Comparison of ENCODE assay signal across 26 cellular contexts in the genomic region with DNA sequence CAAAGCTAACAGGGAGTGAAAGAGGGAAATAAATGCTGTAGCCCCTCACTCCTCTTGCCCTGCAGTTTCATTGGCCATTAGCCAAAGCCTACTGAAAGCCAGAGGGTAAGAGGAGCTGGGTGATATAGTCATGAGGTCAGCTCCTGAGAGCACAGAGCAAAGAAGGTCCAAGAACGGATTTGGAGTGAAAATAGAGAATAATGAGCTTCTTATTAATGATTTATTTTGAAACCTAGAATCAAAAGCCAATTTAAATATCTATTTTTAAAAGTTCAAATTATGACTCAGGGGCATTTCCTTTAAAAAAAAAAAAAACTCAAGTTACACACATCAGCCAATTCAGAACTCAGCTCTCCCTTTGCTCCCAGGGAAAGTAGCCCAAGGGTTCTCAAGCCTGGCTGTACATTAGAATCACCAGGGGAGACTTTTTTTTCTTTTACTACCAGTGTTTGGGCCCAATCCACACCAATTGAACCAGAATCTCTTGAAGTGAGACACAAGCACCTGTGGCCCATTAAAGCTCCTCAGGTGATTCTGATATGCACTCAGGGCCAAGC.
DNase-seq lines count a peak whose midpoint lies in the region; ATAC-seq, FAIRE-seq and TF ChIP-seq lines count a peak whose summit lies in the region.
"Had no signal": no experiment of that assay in that cellular context is flagged by ENCODE, and none has a peak within 500 bp of the region (broad histone marks: within the 10 kb centered on the region; RNA-seq: fewer than 3 reads in every experiment).

No MANE protein-coding gene starts in this region.

- CTCF ChIA-PET in GM12878 (lab: Yijun Ruan, JAX) = interaction anchor here (1.1 to 2.2 kb wide), 4 partner anchors 12 to 319 kb away, joined by 3 to 12 read pairs (median 3); no protein-coding TSS in a partner anchor

- in situ Hi-C loops in GM12878 (cut with MboI) = no loop called here

- ATAC-seq in GM12878 (no peak), HG02588 (IDR thresholded peaks at IDR 0.05; ENCODE audit: unreplicated experiment) (no peak)
- ATAC-seq: gastroesophageal sphincter, left ventricle myocardium superior, psoas muscle had no signal

- H3K4me1 ChIP-seq in GM12878 (ENCODE audit: control insufficient read depth, insufficient read depth, low read length) = peaks cover 2% of the 10 kb centered on the region; the same call in 1 of the 2 replicates
- H3K4me1 ChIP-seq: gastroesophageal sphincter, psoas muscle had no signal

- no peak for TF ChIP-seq POLR2A in GM12878 (IDR thresholded peaks at IDR 0.05; ENCODE audit: low read depth, low read length)

- POLR2A ChIA-PET in GM12878 (lab: Charles Lee) = interaction anchor here (0.8 kb wide), 1 partner anchor 41 kb away, joined by 3 read pairs; no protein-coding TSS in a partner anchor

- no peak for TF ChIP-seq CTCF in GM12878 (IDR thresholded peaks at IDR 0.05 in 2 of 3, conservative IDR thresholded peaks at IDR 0.05 in 1 of 3; ENCODE audit: control insufficient read depth in 2 of 3, extremely low read depth in 1 of 3, insufficient read depth in 1 of 3, low read depth in 3 of 3, low read length in 3 of 3)

- no peak overlapping the region for H2AFZ ChIP-seq in GM12878 (ENCODE audit: control insufficient read depth, low read depth, low read length)

- DNase-seq in DMS79 (lab: John Stamatoyannopoulos, UW) = peak; percentile 88
- peak; percentile 40 to 65 for DNase-seq in NCI-H187 (lab: John Stamatoyannopoulos, UW)
- DNase-seq in GM12878 (ENCODE audit: low read depth, low spot score) = no peak
- DNase-seq in kidney tubule cell (ENCODE audit: low spot score) = peak; percentile 9
- no peak for DNase-seq in inferior parietal cortex (ENCODE audit: extremely low spot score)
- no peak for DNase-seq in NCI-H345 treated with DMSO at 0.1 percent for 48 hours (lab: John Stamatoyannopoulos, UW; ENCODE audit: unreplicated experiment)
- DNase-seq in NCI-H1930 (lab: John Stamatoyannopoulos, UW) = no peak
- DNase-seq: activated CD4-positive, alpha-beta memory T cell treated with anti-CD3 and anti-CD28 coated beads for 36 hours; activated CD8-positive, alpha-beta memory T cell treated with anti-CD3 and anti-CD28 coated beads, Interleukin-2, amount 50 U/mL, for 48 hours; Calu3; cerebellar nuclear complex; hypothalamus; Karpas-422; left ventricle myocardium superior; naive B cell; NCI-H2081 treated with DMSO at 0.1 percent for 48 hours; NCI-H510A; NK-92 treated with Interleukin-12 subunit alpha and Interleukin-12 subunit beta, amount 100 ng/mL, for 24 hours; nucleus accumbens; psoas muscle; SHP77 treated with DMSO at 0.1 percent for 48 hours; stimulated activated CD8-positive, alpha-beta memory T cell treated with anti-CD3 and anti-CD28 coated beads, Interleukin-4, amount 100 ng/mL, for 48 hours had no signal

- SMC1A ChIA-PET in GM12878 (lab: Charles Lee; ENCODE audit: uncharacterized antibody, unreplicated experiment) = interaction anchor here (0.8 to 1.3 kb wide), 3 partner anchors 17 to 61 kb away, joined by 3 to 4 read pairs (median 3); no protein-coding TSS in a partner anchor

- H3K27ac ChIP-seq in GM12878 (ENCODE audit: control insufficient read depth, insufficient read depth) = no peak overlapping the region
- H3K27ac ChIP-seq: BLaER1, gastroesophageal sphincter, psoas muscle had no signal

- 0% methylated on average over 1 of the region's 1 CpG for WGBS in GM12878 (ENCODE audit: insufficient coverage, insufficient replicate concordance, low lambda C conversion rate, missing lambda C conversion rate)

- H3K27me3 ChIP-seq in GM12878 (replicated peaks in 1 of 2; ENCODE audit: control insufficient read depth in 2 of 2, insufficient read depth in 2 of 2, low read length in 1 of 2) = no peaks in the 10 kb centered on the region
- H3K27me3 ChIP-seq: BLaER1 had no signal

- intact Hi-C loops in GM12878 (cut with micrococcal nuclease; ENCODE audit: unreplicated experiment) = no loop called here

- RAD21 ChIA-PET in GM12878 (lab: Charles Lee; ENCODE audit: unreplicated experiment) = interaction anchor here (0.6 kb wide), 1 partner anchor 92 kb away, joined by 4 read pairs; no protein-coding TSS in a partner anchor

- no peaks in the 10 kb centered on the region for H3K9me3 ChIP-seq in GM12878 (replicated peaks; ENCODE audit: control insufficient read depth, insufficient read depth, low read length)
- H3K9me3 ChIP-seq: BLaER1, gastroesophageal sphincter, psoas muscle had no signal

- no peak overlapping the region for H3K9ac ChIP-seq in GM12878 (ENCODE audit: control insufficient read depth, insufficient read depth, low read length)
- H3K9ac ChIP-seq: BLaER1 had no signal

- H3K79me2 ChIP-seq in GM12878 (ENCODE audit: control insufficient read depth, insufficient read depth, low read length) = no peaks in the 10 kb centered on the region

- no peak overlapping the region for H3K4me2 ChIP-seq in GM12878 (ENCODE audit: control insufficient read depth, insufficient read depth)
- H3K4me2 ChIP-seq: BLaER1 had no signal

- H4K20me1 ChIP-seq in GM12878 (ENCODE audit: control insufficient read depth, insufficient read depth) = no peaks in the 10 kb centered on the region
- H4K20me1 ChIP-seq: BLaER1 had no signal

- BruUV-seq in GM12878 (replicated peaks; lab: Mats Ljungman, UMichigan) = no TSS peak

- no peak for TF ChIP-seq RAD21 in GM12878 (IDR thresholded peaks at IDR 0.05; ENCODE audit: insufficient read depth, low read depth, low read length)

- TF ChIP-seq EP300 in GM12878 (IDR thresholded peaks at IDR 0.05; ENCODE audit: borderline replicate concordance in 1 of 2, control insufficient read depth in 1 of 2, low read depth in 2 of 2, low read length in 2 of 2) = no peak

- no peak overlapping the region for H3K4me3 ChIP-seq in GM12878
- H3K4me3 ChIP-seq: BLaER1, gastroesophageal sphincter, psoas muscle had no signal

- H3K36me3 ChIP-seq in GM12878 (ENCODE audit: control insufficient read depth in 2 of 2, insufficient read depth in 2 of 2, low read length in 1 of 2) = no peaks in the 10 kb centered on the region
- H3K36me3 ChIP-seq: BLaER1, gastroesophageal sphincter had no signal

- no peak for FAIRE-seq in GM12878 (lab: Jason Lieb, UNC)
- FAIRE-seq: islet of Langerhans had no signal

TF ChIP-seq in GM12878, 131 proteins besides CTCF, POLR2A, EP300 and RAD21:
- TF ChIP-seq ZNF622 (IDR thresholded peaks at IDR 0.05) (no peak), MEF2A (IDR thresholded peaks at IDR 0.05; ENCODE audit: insufficient read depth, low read depth, low read length) (0 out of 2 replicates have a peak, but pooled peaks have one; percentile 23), LARP7 (IDR thresholded peaks at IDR 0.05) (no peak), ZZZ3 (IDR thresholded peaks at IDR 0.05; ENCODE audit: control insufficient read depth, insufficient read length, low read depth) (no peak), HCFC1 (IDR thresholded peaks at IDR 0.05; ENCODE audit: low read length) (no peak), HDAC6 (IDR thresholded peaks at IDR 0.05; ENCODE audit: unreplicated experiment) (no peak), IKZF2 (IDR thresholded peaks at IDR 0.05) (no peak), CHD4 (IDR thresholded peaks at IDR 0.05) (no peak), IRF4 (IDR thresholded peaks at IDR 0.05; ENCODE audit: low read depth, low read length) (no peak), IKZF1 (conservative IDR thresholded peaks at IDR 0.05) (no peak), ZNF384 (IDR thresholded peaks at IDR 0.05; ENCODE audit: borderline replicate concordance, low read depth, low read length) (no peak), USF1 (IDR thresholded peaks at IDR 0.05; ENCODE audit: borderline replicate concordance, extremely low read length, insufficient read depth, low read depth, low read length) (no peak), STAT3 (IDR thresholded peaks at IDR 0.05; ENCODE audit: low read depth, low read length) (no peak), JUNB (IDR thresholded peaks at IDR 0.05) (0 out of 2 replicates have a peak, but pooled peaks have one; percentile 30), ZNF207 (IDR thresholded peaks at IDR 0.05; ENCODE audit: borderline replicate concordance) (no peak), ZNF217 (IDR thresholded peaks at IDR 0.05) (peak; percentile 50; the same call in 1 of the 2 replicates)
- TF ChIP-seq, protein P1, sequence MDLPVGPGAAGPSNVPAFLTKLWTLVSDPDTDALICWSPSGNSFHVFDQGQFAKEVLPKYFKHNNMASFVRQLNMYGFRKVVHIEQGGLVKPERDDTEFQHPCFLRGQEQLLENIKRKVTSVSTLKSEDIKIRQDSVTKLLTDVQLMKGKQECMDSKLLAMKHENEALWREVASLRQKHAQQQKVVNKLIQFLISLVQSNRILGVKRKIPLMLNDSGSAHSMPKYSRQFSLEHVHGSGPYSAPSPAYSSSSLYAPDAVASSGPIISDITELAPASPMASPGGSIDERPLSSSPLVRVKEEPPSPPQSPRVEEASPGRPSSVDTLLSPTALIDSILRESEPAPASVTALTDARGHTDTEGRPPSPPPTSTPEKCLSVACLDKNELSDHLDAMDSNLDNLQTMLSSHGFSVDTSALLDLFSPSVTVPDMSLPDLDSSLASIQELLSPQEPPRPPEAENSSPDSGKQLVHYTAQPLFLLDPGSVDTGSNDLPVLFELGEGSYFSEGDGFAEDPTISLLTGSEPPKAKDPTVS (IDR thresholded peaks at IDR 0.05; ENCODE audit: low read depth, low read length) = no peak

Comparison
In these comparisons a context has a peak if more than half of its experiments do, and no peak if none do; other contexts are left out.
1. DNase-seq: peak in DMS79 (single experiment), NCI-H187 (2 of 2) and kidney tubule cell (single experiment); none in GM12878 (single experiment), inferior parietal cortex (single experiment), NCI-H345 treated with DMSO at 0.1 percent for 48 hours (single experiment) and NCI-H1930 (0 of 2).